Comparison of ENCODE assay signal across 8 cellular contexts in the genomic region with DNA sequence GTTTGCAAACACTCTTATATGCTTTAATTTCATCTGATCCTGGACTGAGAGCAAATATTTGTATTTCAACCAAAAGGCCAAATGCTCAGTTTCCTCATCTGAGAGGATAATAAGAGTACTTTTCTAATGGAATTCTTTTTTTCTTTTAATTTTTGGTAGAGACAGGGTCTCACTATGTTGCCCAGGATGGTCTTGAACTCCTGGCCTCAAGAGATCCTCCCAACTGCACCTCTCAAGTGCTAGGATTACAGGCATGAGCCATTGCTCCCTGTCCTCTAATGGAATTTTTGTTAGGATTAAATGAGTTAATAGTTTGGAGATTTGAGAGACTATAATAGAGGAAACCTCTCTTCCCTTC.
DNase-seq lines count a peak whose midpoint lies in the region; ATAC-seq and TF ChIP-seq lines count a peak whose summit lies in the region.

No MANE protein-coding gene starts in this region.

- CTCF ChIA-PET in OCI-LY7 (lab: Charles Lee; ENCODE audit: unreplicated experiment) = interaction anchor here (0.6 to 1.3 kb wide), 3 partner anchors 10 to 19 kb away, joined by 3 to 4 read pairs (median 4); no protein-coding TSS in a partner anchor

- H4K20me1 ChIP-seq in OCI-LY7 (ENCODE audit: insufficient read depth, low read length) = no peaks in the 10 kb centered on the region

- DNase-seq in CD4-positive, CD25-positive, alpha-beta regulatory T cell = no peak
- DNase-seq in OCI-LY7 (ENCODE audit: low spot score) (no peak), C1 segment of cervical spinal cord (lab: John Stamatoyannopoulos, UW) (no peak), NCI-H2029 treated with DMSO at 0.1 percent for 48 hours (lab: John Stamatoyannopoulos, UW) (no peak)

- peaks cover 11 to 71% (median 42%) of the 10 kb centered on the region in 4 donors for H3K4me1 Mint-ChIP-seq in CD4-positive, CD25-positive, alpha-beta regulatory T cell

- ATAC-seq in CD4-positive, CD25-positive, alpha-beta regulatory T cell (ENCODE audit: low read depth in 2 of 2) = no peak
- no peak for ATAC-seq in GM19467 (IDR thresholded peaks at IDR 0.05; ENCODE audit: unreplicated experiment)
- no peak for ATAC-seq in HG02981 (IDR thresholded peaks at IDR 0.05; ENCODE audit: unreplicated experiment)

- H3K9ac ChIP-seq in duodenal mucosa (ENCODE audit: low read depth in 1 of 2, low read length in 2 of 2) = peak overlapping the region; percentile 55 to 72

- H3K9me2 ChIP-seq in OCI-LY7 (ENCODE audit: insufficient read depth, low read length) = no peaks in the 10 kb centered on the region

- H3K27me3 ChIP-seq in CD4-positive, CD25-positive, alpha-beta regulatory T cell (ENCODE audit: control insufficient read depth, insufficient read depth, low read length) = no peaks in the 10 kb centered on the region
- H3K27me3 ChIP-seq in duodenal mucosa (ENCODE audit: control insufficient read depth in 1 of 2, insufficient read depth in 2 of 2, low read length in 2 of 2) (no peaks in the 10 kb centered on the region), neuron (ENCODE audit: insufficient read depth, low read length) (no peaks in the 10 kb centered on the region)

- peak overlapping the region; percentile 94 to 100 (median 100) for H3K27ac Mint-ChIP-seq in CD4-positive, CD25-positive, alpha-beta regulatory T cell

- BruUV-seq in OCI-LY7 (replicated peaks; lab: Mats Ljungman, UMichigan) = TSS peak; percentile 66

- peak overlapping the region; percentile 80 for H3K4me3 ChIP-seq in CD4-positive, CD25-positive, alpha-beta regulatory T cell (ENCODE audit: low read depth, low read length)
- H3K4me3 ChIP-seq in OCI-LY7 (ENCODE audit: low read depth, low read length, poor library complexity, severe bottlenecking) (peak overlapping the region; percentile 65), duodenal mucosa (ENCODE audit: low read depth in 1 of 2, low read length in 2 of 2) (peak overlapping the region in 1 of 2 donors; percentile 46), neuron (ENCODE audit: low read length) (peak overlapping the region; percentile 38)

- peak overlapping the region; percentile 74 for H3K4me2 ChIP-seq in OCI-LY7 (ENCODE audit: low read length)

- H3K27me3 Mint-ChIP-seq in CD4-positive, CD25-positive, alpha-beta regulatory T cell = peaks cover 7% of the 10 kb centered on the region

- peak overlapping the region; percentile 93 to 98 (median 96) for H3K4me3 Mint-ChIP-seq in CD4-positive, CD25-positive, alpha-beta regulatory T cell

- H3K36me3 ChIP-seq in CD4-positive, CD25-positive, alpha-beta regulatory T cell (ENCODE audit: control insufficient read depth, insufficient read depth, low read length) = no peaks in the 10 kb centered on the region
- H3K36me3 ChIP-seq in OCI-LY7 (ENCODE audit: insufficient read depth, low read length) (peaks cover 3% of the 10 kb centered on the region; the same call in 1 of the 2 replicates), duodenal mucosa (ENCODE audit: control insufficient read depth in 1 of 2, insufficient read depth in 2 of 2, low read length in 2 of 2) (no peaks in the 10 kb centered on the region), neuron (ENCODE audit: insufficient read depth, low read length) (no peaks in the 10 kb centered on the region)

- peak overlapping the region; percentile 99 for H3K27ac ChIP-seq in CD4-positive, CD25-positive, alpha-beta regulatory T cell (ENCODE audit: insufficient read depth, low read length, poor library complexity, severe bottlenecking)
- H3K27ac ChIP-seq in OCI-LY7 (ENCODE audit: low read depth, low read length, poor library complexity, severe bottlenecking) = peak overlapping the region; percentile 96
- peak overlapping the region; percentile 88 for H3K27ac ChIP-seq in duodenal mucosa (ENCODE audit: low read depth, low read length)

- H3K36me3 Mint-ChIP-seq in CD4-positive, CD25-positive, alpha-beta regulatory T cell = no peaks in the 10 kb centered on the region

- intact Hi-C loops in OCI-LY7 (cut with micrococcal nuclease; ENCODE audit: unreplicated experiment) = loop anchor here (1.0 to 5.0 kb wide), 3 partner anchors 23 to 587 kb away; a partner anchor contains a TSS

- peaks cover 0 to 1% (median 0%) of the 10 kb centered on the region in 7 donors for H3K9me3 Mint-ChIP-seq in CD4-positive, CD25-positive, alpha-beta regulatory T cell

- peaks cover 51% of the 10 kb centered on the region for H3K4me1 ChIP-seq in CD4-positive, CD25-positive, alpha-beta regulatory T cell (ENCODE audit: control insufficient read depth, insufficient read depth, low read length, poor library complexity, severe bottlenecking)
- H3K4me1 ChIP-seq in OCI-LY7 (ENCODE audit: insufficient read depth, low read length, poor library complexity, severe bottlenecking) (peaks cover 88% of the 10 kb centered on the region), duodenal mucosa (ENCODE audit: control insufficient read depth in 1 of 2, insufficient read depth in 2 of 2, low read length in 2 of 2) (peaks cover 33 to 52% of the 10 kb centered on the region in 2 donors), neuron (ENCODE audit: insufficient read depth, low read length) (peaks cover 14% of the 10 kb centered on the region)

- POLR2A ChIA-PET in OCI-LY7 (lab: Charles Lee) = interaction anchor here (0.6 to 2.2 kb wide), 9 partner anchors 11 to 1169 kb away, joined by 3 to 8 read pairs (median 5); no protein-coding TSS in a partner anchor

- TF ChIP-seq CTCF in OCI-LY7 (conservative IDR thresholded peaks at IDR 0.05; ENCODE audit: low read length) = no peak

- peaks cover 4% of the 10 kb centered on the region; the same call in 1 of the 2 replicates for H3K79me2 ChIP-seq in OCI-LY7 (ENCODE audit: insufficient read depth, low read depth, low read length)

- H3K9me3 ChIP-seq in CD4-positive, CD25-positive, alpha-beta regulatory T cell (ENCODE audit: control insufficient read depth in 2 of 2, low read length in 2 of 2) = no peaks in the 10 kb centered on the region
- peaks cover 4% of the 10 kb centered on the region; the same call in 1 of the 2 replicates for H3K9me3 ChIP-seq in OCI-LY7 (ENCODE audit: low read length)
- H3K9me3 ChIP-seq in duodenal mucosa (ENCODE audit: control insufficient read depth in 1 of 2, low read length in 2 of 2) = no peaks in the 10 kb centered on the region
- H3K9me3 ChIP-seq in neuron (ENCODE audit: low read length) = no peaks in the 10 kb centered on the region

- peak overlapping the region; percentile 70 for H2AFZ ChIP-seq in OCI-LY7 (ENCODE audit: low read length)
- peak overlapping the region; percentile 42 for H2AFZ ChIP-seq in neuron (ENCODE audit: low read depth, low read length)
